In genomic region chr22:23698094-23698493, GRCh38 we compare ENCODE assay signal across 21 cellular contexts. TPM values are rescaled to one million over a fixed set of nuclear protein-coding genes. Genes with fewer than 3 reads are reported as not detected.
DNase-seq lines count a peak whose midpoint lies in the region; ATAC-seq and TF ChIP-seq lines count a peak whose summit lies in the region.
"Had no signal": no experiment of that assay in that cellular context is flagged by ENCODE, and none has a peak within 500 bp of the region (broad histone marks: within the 10 kb centered on the region; RNA-seq: fewer than 3 reads in every experiment).

No MANE protein-coding gene starts in this region.

- H3K36me3 Mint-ChIP-seq in activated T-cell treated with anti-CD3 and anti-CD28 coated beads, Interleukin-2, amount 50 U/mL, for 24 hours (ENCODE audit: low read depth): peaks cover 91% of the 10 kb centered on the region
- H3K36me3 Mint-ChIP-seq in T-helper 17 cell (ENCODE audit: low read depth) (peaks cover 22% of the 10 kb centered on the region), mesothelial cell of epicardium (peaks cover 23% of the 10 kb centered on the region), osteocyte (ENCODE audit: unreplicated experiment) (peaks cover 40% of the 10 kb centered on the region)
- H3K36me3 Mint-ChIP-seq in stimulated activated naive B cell treated with anti-CD40 and anti-IgM and Interleukin-4, amounts not matched to agents 10 μg/mL and 1 μg/mL and 100 μg/mL, for 72 hours: peaks cover 38 to 60% of the 10 kb centered on the region in 2 donors

- no peak overlapping the region for H3K9ac ChIP-seq in DND-41 (ENCODE audit: low read depth, low read length)

- H3K27ac Mint-ChIP-seq in activated T-cell treated with anti-CD3 and anti-CD28 coated beads, Interleukin-2, amount 50 U/mL, for 24 hours: peak overlapping the region; percentile 100
- H3K27ac Mint-ChIP-seq in T-helper 17 cell: peak overlapping the region; percentile 100
- no peak overlapping the region for H3K27ac Mint-ChIP-seq in stimulated activated naive B cell treated with anti-CD40 and anti-IgM and Interleukin-4, amounts not matched to agents 10 μg/mL and 1 μg/mL and 100 μg/mL, for 72 hours
- no peak overlapping the region for H3K27ac Mint-ChIP-seq in mesothelial cell of epicardium
- H3K27ac Mint-ChIP-seq in osteocyte (ENCODE audit: unreplicated experiment): no peak overlapping the region
- H3K27ac Mint-ChIP-seq: GM23338 had no signal

- H3K27me3 ChIP-seq in DND-41 (ENCODE audit: insufficient read depth, low read length, poor library complexity): no peaks in the 10 kb centered on the region
- no peaks in the 10 kb centered on the region for H3K27me3 ChIP-seq in neutrophil
- H3K27me3 ChIP-seq: left lung, right lobe of liver had no signal

- H3K9me3 Mint-ChIP-seq in activated T-cell treated with anti-CD3 and anti-CD28 coated beads, Interleukin-2, amount 50 U/mL, for 24 hours: no peaks in the 10 kb centered on the region
- H3K9me3 Mint-ChIP-seq in stimulated activated naive B cell treated with anti-CD40 and anti-IgM and Interleukin-4, amounts not matched to agents 10 μg/mL and 1 μg/mL and 100 μg/mL, for 72 hours: no peaks in the 10 kb centered on the region
- H3K9me3 Mint-ChIP-seq in mesothelial cell of epicardium: no peaks in the 10 kb centered on the region
- H3K9me3 Mint-ChIP-seq in osteocyte (ENCODE audit: unreplicated experiment): no peaks in the 10 kb centered on the region
- H3K9me3 Mint-ChIP-seq: GM23338 had no signal

- H3K79me2 ChIP-seq in DND-41 (ENCODE audit: insufficient read depth, low read length): peaks cover 55% of the 10 kb centered on the region

- H4K20me1 ChIP-seq in DND-41 (ENCODE audit: insufficient read depth, low read length): peaks cover 18% of the 10 kb centered on the region; the same call in 1 of the 2 replicates

- no peak overlapping the region for H3K4me2 ChIP-seq in DND-41 (ENCODE audit: insufficient read depth, low read length)
- H3K4me2 ChIP-seq: GM23338 had no signal

- DNase-seq in activated T-cell treated with anti-CD3 and anti-CD28 coated beads, Interleukin-2, amount 50 U/mL, for 24 hours: no peak
- no peak for DNase-seq in activated T-cell treated with anti-CD3 and anti-CD28 coated beads, Interleukin-2, amount 50 U/mL, for 1 hour
- no peak for DNase-seq in DND-41
- no peak for DNase-seq in T-helper 17 cell
- DNase-seq in stimulated activated naive B cell treated with anti-CD40 and anti-IgM and Interleukin-4, amounts not matched to agents 10 μg/mL and 1 μg/mL and 100 μg/mL, for 72 hours: no peak
- DNase-seq in mesothelial cell of epicardium (ENCODE audit: low spot score in 2 of 2, unreplicated experiment in 2 of 2): no peak
- DNase-seq in osteocyte (ENCODE audit: extremely low spot score, unreplicated experiment): no peak
- DNase-seq: Caco-2, glutamatergic neuron, KBM-7, NCI-H524, nucleus accumbens, right lobe of liver, trophoblast cell, WERI-Rb-1 had no signal

- H3K27ac ChIP-seq in DND-41 (ENCODE audit: low read length) (peak overlapping the region; percentile 93), neutrophil (peak overlapping the region; percentile 98)
- H3K27ac ChIP-seq: right lobe of liver, WERI-Rb-1 had no signal

- H3K4me3 ChIP-seq in DND-41 (ENCODE audit: low read depth in 1 of 2, low read length in 2 of 2) (no peak overlapping the region), neutrophil (ENCODE audit: low read depth in 1 of 2, low read length in 1 of 2) (peak overlapping the region; percentile 70 to 92)
- H3K4me3 ChIP-seq: GM23338, right lobe of liver had no signal

- peaks cover 80% of the 10 kb centered on the region for H3K4me1 Mint-ChIP-seq in activated T-cell treated with anti-CD3 and anti-CD28 coated beads, Interleukin-2, amount 50 U/mL, for 24 hours (ENCODE audit: low read depth)
- H3K4me1 Mint-ChIP-seq in T-helper 17 cell: peaks cover 50% of the 10 kb centered on the region
- peaks cover 33 to 39% of the 10 kb centered on the region in 2 donors for H3K4me1 Mint-ChIP-seq in stimulated activated naive B cell treated with anti-CD40 and anti-IgM and Interleukin-4, amounts not matched to agents 10 μg/mL and 1 μg/mL and 100 μg/mL, for 72 hours
- no peaks in the 10 kb centered on the region for H3K4me1 Mint-ChIP-seq in mesothelial cell of epicardium
- H3K4me1 Mint-ChIP-seq in osteocyte (ENCODE audit: unreplicated experiment): peaks cover 2% of the 10 kb centered on the region
- H3K4me1 Mint-ChIP-seq: GM23338 had no signal

- H3K9me3 ChIP-seq in DND-41 (ENCODE audit: insufficient read depth, low read length, severe bottlenecking): no peaks in the 10 kb centered on the region
- H3K9me3 ChIP-seq in T-helper 17 cell (ENCODE audit: control insufficient read depth, low read length, poor library complexity, severe bottlenecking): no peaks in the 10 kb centered on the region
- no peaks in the 10 kb centered on the region for H3K9me3 ChIP-seq in neutrophil
- H3K9me3 ChIP-seq: Caco-2, left lung, right lobe of liver had no signal

- TF ChIP-seq CTCF in DND-41 (IDR thresholded peaks at IDR 0.05; ENCODE audit: borderline replicate concordance, extremely low read depth, low read length, poor library complexity, severe bottlenecking) (no peak), neutrophil (IDR thresholded peaks at IDR 0.05) (no peak), mesothelial cell of epicardium (IDR thresholded peaks at IDR 0.05; ENCODE audit: unreplicated experiment) (no peak), osteocyte (IDR thresholded peaks at IDR 0.05) (no peak)

- H3K36me3 ChIP-seq in DND-41 (ENCODE audit: insufficient read depth, low read length) (peaks cover 82% of the 10 kb centered on the region), neutrophil (peaks cover 59% of the 10 kb centered on the region)

- H2AFZ ChIP-seq in DND-41 (ENCODE audit: low read depth, low read length): no peak overlapping the region
- H2AFZ ChIP-seq: GM23338 had no signal

- H3K27me3 Mint-ChIP-seq in activated T-cell treated with anti-CD3 and anti-CD28 coated beads, Interleukin-2, amount 50 U/mL, for 24 hours: no peaks in the 10 kb centered on the region
- H3K27me3 Mint-ChIP-seq in T-helper 17 cell (no peaks in the 10 kb centered on the region), mesothelial cell of epicardium (ENCODE audit: low read depth) (no peaks in the 10 kb centered on the region), osteocyte (ENCODE audit: unreplicated experiment) (no peaks in the 10 kb centered on the region)
- H3K27me3 Mint-ChIP-seq in stimulated activated naive B cell treated with anti-CD40 and anti-IgM and Interleukin-4, amounts not matched to agents 10 μg/mL and 1 μg/mL and 100 μg/mL, for 72 hours: no peaks in the 10 kb centered on the region

- ATAC-seq in DND-41 (ENCODE audit: insufficient read depth, low read depth): no peak
- ATAC-seq in T-helper 17 cell: no peak
- ATAC-seq in stimulated activated naive B cell treated with anti-CD40 and anti-IgM and Interleukin-4, amounts not matched to agents 10 μg/mL and 1 μg/mL and 100 μg/mL, for 72 hours (replicated peaks): no peak
- ATAC-seq: GM23338, left lung, right lobe of liver, Right ventricle myocardium inferior had no signal

- H3K4me1 ChIP-seq in DND-41 (ENCODE audit: insufficient read depth, low read length): peaks cover 44% of the 10 kb centered on the region
- peaks cover 58% of the 10 kb centered on the region in 2 experiments for H3K4me1 ChIP-seq in neutrophil (ENCODE audit: control insufficient read depth in 1 of 2, insufficient read depth in 1 of 2, low read depth in 1 of 2, low read length in 1 of 2)
- H3K4me1 ChIP-seq: Caco-2, right lobe of liver had no signal

- H3K4me3 Mint-ChIP-seq in activated T-cell treated with anti-CD3 and anti-CD28 coated beads, Interleukin-2, amount 50 U/mL, for 24 hours: no peak overlapping the region
- H3K4me3 Mint-ChIP-seq in T-helper 17 cell (peak overlapping the region; percentile 33), mesothelial cell of epicardium (no peak overlapping the region), osteocyte (ENCODE audit: unreplicated experiment) (no peak overlapping the region)
- H3K4me3 Mint-ChIP-seq in stimulated activated naive B cell treated with anti-CD40 and anti-IgM and Interleukin-4, amounts not matched to agents 10 μg/mL and 1 μg/mL and 100 μg/mL, for 72 hours: no peak overlapping the region
- H3K4me3 Mint-ChIP-seq: GM23338 had no signal

RNA-seq across cellular contexts. Expression of gene RGL4, which starts 7.3 kb away (rescaled TPM):
- 10 to 100 TPM; 16.0 to 20.2 TPM for total RNA-seq in T-helper 17 cell
- total RNA-seq in mesothelial cell of epicardium: 0.07 TPM in 1 of 3 replicates, not detected in the others
- total RNA-seq in osteocyte: not detected in 2 replicates
- total RNA-seq: Caco-2, Daoy, GM23338, right lobe of liver, Right ventricle myocardium inferior had no signal

RNA-seq across cellular contexts. Expression of gene ZNF70, which starts 52.8 kb away (rescaled TPM):
- total RNA-seq in T-helper 17 cell: 1 to 10 TPM; 1.8 to 1.9 TPM
- 17.8 to 18.7 TPM (median 18.2 TPM) in 3 replicates for total RNA-seq in mesothelial cell of epicardium
- total RNA-seq in osteocyte: 12.5 TPM in 2 replicates

RNA-seq across cellular contexts. Expression of gene VPREB3, which starts 56.1 kb away (rescaled TPM):
- 1 to 10 TPM in 1 of 2 donors, not detected in 1; 4.4 TPM for total RNA-seq in T-helper 17 cell
- 0.52 TPM in 1 of 3 replicates, not detected in the others for total RNA-seq in mesothelial cell of epicardium
- total RNA-seq in osteocyte: not detected in 2 replicates
- total RNA-seq: Caco-2, Daoy, GM23338, left lung, mucosa of gallbladder had no signal

Comparison
In these comparisons a context has a peak if more than half of its experiments do, and no peak if none do; other contexts are left out.
1. H3K27ac Mint-ChIP-seq: peak in activated T-cell treated with anti-CD3 and anti-CD28 coated beads, Interleukin-2, amount 50 U/mL, for 24 hours (single experiment) and T-helper 17 cell (single experiment); none in stimulated activated naive B cell treated with anti-CD40 and anti-IgM and Interleukin-4, amounts not matched to agents 10 μg/mL and 1 μg/mL and 100 μg/mL, for 72 hours (single experiment), mesothelial cell of epicardium (single experiment) and osteocyte (single experiment).
2. H3K4me3 ChIP-seq: peak in neutrophil (2 of 2); none in DND-41 (0 of 2).
3. RNA of gene RGL4, which starts 7.3 kb away (total RNA-seq): 16.0 to 20.2 TPM in T-helper 17 cell; 0.07 TPM in mesothelial cell of epicardium and not detected in osteocyte; every median in the first group is over 10 times any median in the second.